ENCODE assay signal across 18 cellular contexts in the genomic region with DNA sequence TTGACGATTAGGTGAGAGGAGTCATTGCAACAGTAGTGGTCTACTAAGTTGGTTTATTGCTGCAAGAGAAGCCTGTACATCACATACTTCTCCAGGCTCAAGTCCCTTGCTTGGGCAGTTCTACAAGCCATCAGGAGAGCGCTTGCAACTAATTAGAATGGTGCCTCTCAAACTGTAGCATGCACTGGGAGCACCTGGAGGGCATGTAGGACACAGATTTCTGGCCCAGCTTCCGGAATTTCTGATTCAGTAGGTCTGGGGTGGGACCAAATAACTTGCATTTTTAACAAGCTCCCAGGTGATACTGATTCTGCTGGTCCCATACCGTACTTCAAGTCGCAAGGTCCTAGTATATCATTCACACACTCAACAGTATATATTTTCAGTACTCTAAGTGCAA. TPM values are rescaled to one million over a fixed set of nuclear protein-coding genes. Genes with fewer than 3 reads are reported as not detected.
DNase-seq lines count a peak whose midpoint lies in the region; ATAC-seq and TF ChIP-seq lines count a peak whose summit lies in the region.
"Had no signal": no experiment of that assay in that cellular context is flagged by ENCODE, and none has a peak within 500 bp of the region (broad histone marks: within the 10 kb centered on the region; RNA-seq: fewer than 3 reads in every experiment).

No MANE protein-coding gene starts in this region.

- H3K4me1 Mint-ChIP-seq in GM23338: no peaks in the 10 kb centered on the region
- H3K4me1 Mint-ChIP-seq: B cell; CD4-positive, CD25-positive, alpha-beta regulatory T cell; H9 had no signal

- H3K27me3 ChIP-seq in GM23338 (ENCODE audit: insufficient read depth) (no peaks in the 10 kb centered on the region), left lung (no peaks in the 10 kb centered on the region)
- H3K27me3 ChIP-seq: BLaER1 had no signal

- TF ChIP-seq CTCF in GM23338 (conservative IDR thresholded peaks at IDR 0.05; ENCODE audit: low read depth in 2 of 2) (no peak), left lung (IDR thresholded peaks at IDR 0.05) (no peak)

- H4K20me1 ChIP-seq in GM23338 (replicated peaks; ENCODE audit: insufficient read depth): no peaks in the 10 kb centered on the region
- H4K20me1 ChIP-seq: BLaER1 had no signal

- H3K4me3 ChIP-seq in GM23338 (no peak overlapping the region), left lung (no peak overlapping the region)
- H3K4me3 ChIP-seq: BLaER1, GM12878, GM23248 had no signal

- H3K27me3 Mint-ChIP-seq in GM23338 (ENCODE audit: insufficient read depth, low read depth, poor library complexity): no peaks in the 10 kb centered on the region
- H3K27me3 Mint-ChIP-seq: B cell had no signal

- H2AFZ ChIP-seq in GM23338: 0 out of 2 replicates have a peak overlapping the region, but pooled peaks have one; percentile 56
- H2AFZ ChIP-seq: GM23248 had no signal

- H3K4me2 ChIP-seq in GM23338: no peak overlapping the region
- H3K4me2 ChIP-seq: BLaER1 had no signal

- 0 out of 2 replicates have a peak, but pooled peaks cover 5% of the 10 kb centered on the region for H3K9me2 ChIP-seq in GM23338 (ENCODE audit: insufficient read depth)

- ATAC-seq in GM23338: no peak
- peak; percentile 60 for ATAC-seq in left lung
- ATAC-seq: CD8-positive, alpha-beta T cell; GM12878; HCT116 had no signal

- no peaks in the 10 kb centered on the region for H3K36me3 ChIP-seq in GM23338 (ENCODE audit: insufficient read depth)
- no peaks in the 10 kb centered on the region for H3K36me3 ChIP-seq in left lung
- H3K36me3 ChIP-seq: BLaER1 had no signal

- no peaks in the 10 kb centered on the region for H3F3A ChIP-seq in GM23338 (replicated peaks; ENCODE audit: low read depth)

- no peaks in the 10 kb centered on the region for H3K9me3 ChIP-seq in left lung
- H3K9me3 ChIP-seq: BLaER1, Caco-2 had no signal

- H3K4me3 Mint-ChIP-seq in GM23338: no peak overlapping the region
- H3K4me3 Mint-ChIP-seq: B cell; CD4-positive, CD25-positive, alpha-beta regulatory T cell; CD8-positive, alpha-beta T cell; H9 had no signal

- intact Hi-C loops in left lung (cut with DNase I): no loop called here

- DNase-seq in ELF-1 (ENCODE audit: low read depth, low spot score): peak; percentile 19
- DNase-seq in GM23338 (ENCODE audit: low spot score): no peak
- no peak for DNase-seq in left lung
- DNase-seq in amniotic stem cell (lab: John Stamatoyannopoulos, UW): no peak
- DNase-seq in GF-D8 (lab: John Stamatoyannopoulos, UW): no peak
- no peak for DNase-seq in 8988T
- DNase-seq: CD4-positive, CD25-positive, alpha-beta regulatory T cell; CD8-positive, alpha-beta T cell; DMS53; DMS79 treated with DMSO at 0.1 percent for 48 hours; GM23248; H9 had no signal

- H3K27ac ChIP-seq in GM23338 (ENCODE audit: low read depth): no peak overlapping the region
- no peak overlapping the region for H3K27ac ChIP-seq in left lung
- H3K27ac ChIP-seq: BLaER1, C4-2B, GM23248 had no signal

- H3K4me1 ChIP-seq in GM23338 (ENCODE audit: insufficient read depth) (no peaks in the 10 kb centered on the region), left lung (no peaks in the 10 kb centered on the region)
- H3K4me1 ChIP-seq: BLaER1, Caco-2 had no signal

- H3K27ac Mint-ChIP-seq in GM23338: no peak overlapping the region
- H3K27ac Mint-ChIP-seq: B cell; CD4-positive, CD25-positive, alpha-beta regulatory T cell; CD8-positive, alpha-beta T cell; H9 had no signal

- H3K79me2 ChIP-seq in GM23338 (replicated peaks; ENCODE audit: insufficient read depth): no peaks in the 10 kb centered on the region

- no peaks in the 10 kb centered on the region for H3K36me3 Mint-ChIP-seq in GM23338 (ENCODE audit: low read depth)
- H3K36me3 Mint-ChIP-seq: CD4-positive, CD25-positive, alpha-beta regulatory T cell; CD8-positive, alpha-beta T cell had no signal

- no peaks in the 10 kb centered on the region for H3K9me3 Mint-ChIP-seq in GM23338
- H3K9me3 Mint-ChIP-seq: CD8-positive, alpha-beta T cell; H9 had no signal

TF ChIP-seq in GM23338, 12 proteins besides CTCF, POLR2A, EP300 and RAD21:
- no peak for TF ChIP-seq STAT1 (IDR thresholded peaks at IDR 0.05; ENCODE audit: unreplicated experiment)
- no peak for TF ChIP-seq ZNF331 (CRISPR knock-in tag; IDR thresholded peaks at IDR 0.05; ENCODE audit: low read depth)
- TF ChIP-seq CREB1 (CRISPR knock-in tag; IDR thresholded peaks at IDR 0.05; ENCODE audit: low read depth): no peak
- no peak for TF ChIP-seq EZH2phosphoT487 (IDR thresholded peaks at IDR 0.05; ENCODE audit: unreplicated experiment)
- TF ChIP-seq ZNF114 (CRISPR knock-in tag; IDR thresholded peaks at IDR 0.05): no peak
- no peak for TF ChIP-seq POLR2AphosphoS5 (IDR thresholded peaks at IDR 0.05; ENCODE audit: low read depth)

RNA-seq across cellular contexts. Expression of a gene that starts 34.5 kb away (rescaled TPM):
- total RNA-seq in GM23338 (2014; rRNA removed; shearing (Covaris generic)): 134 and 144 TPM in 2 replicates
- polyA plus RNA-seq in GM23338 (2016; fragmentation: Nextera tagmentation; extraction: Ambion mirVana): 152 and 169 TPM in 2 replicates
- total RNA-seq in left lung: 100 to 1,000 TPM in 1 of 2 donors, 10 to 100 TPM in 1; 73.4 to 105 TPM
